ENCODE assay signal across 26 cellular contexts in genomic region chr7:66301249-66301648, GRCh38.
"Had no signal": no experiment of that assay in that cellular context is flagged by ENCODE, and none has a peak within 500 bp of the region (broad histone marks: within the 10 kb centered on the region; RNA-seq: fewer than 3 reads in every experiment).

No MANE protein-coding gene starts in this region.

- FAIRE-seq: bronchial epithelial cell, frontal cortex, pancreas, urothelium cell line had no signal

- H3K27me3 Mint-ChIP-seq: activated CD4-positive, alpha-beta T cell treated with anti-CD3 and anti-CD28 coated beads, Interleukin-2, amount 10 ng/mL, durations not matched to agents 24 days and 14 days; activated T-helper 17 cell treated with anti-CD3 and anti-CD28 coated beads, Interleukin-2, amount 50 U/mL, for 72 hours; dendritic cell treated with granulocyte-macrophage colony-stimulating factor and Interleukin-4, amounts not matched to agents 40 ng/mL and 50 ng/mL, for 4 days; naive B cell had no signal

- H3K4me3 ChIP-seq: esophagus muscularis mucosa, pancreas, psoas muscle, spleen, transverse colon had no signal

- H3K4me1 ChIP-seq: psoas muscle had no signal

- H3K27ac Mint-ChIP-seq: activated CD4-positive, alpha-beta memory T cell treated with anti-CD3 and anti-CD28 coated beads for 36 hours; activated CD4-positive, alpha-beta T cell treated with anti-CD3 and anti-CD28 coated beads, Interleukin-2, amount 10 ng/mL, durations not matched to agents 24 days and 14 days; activated T-helper 17 cell treated with anti-CD3 and anti-CD28 coated beads, Interleukin-2, amount 50 U/mL, for 72 hours; dendritic cell treated with granulocyte-macrophage colony-stimulating factor and Interleukin-4, amounts not matched to agents 40 ng/mL and 50 ng/mL, for 4 days; T-helper 17 cell had no signal

- DNase-seq: activated CD4-positive, alpha-beta memory T cell treated with anti-CD3 and anti-CD28 coated beads for 36 hours; activated CD4-positive, CD25-positive, alpha-beta regulatory T cell treated with anti-CD3 and anti-CD28 coated beads, Interleukin-2, amount 50 U/mL, for 72 hours; activated CD8-positive, alpha-beta memory T cell treated with anti-CD3 and anti-CD28 coated beads, Interleukin-2, amount 50 U/mL, for 4 hours; activated gamma-delta T cell treated with Interleukin-2 at 50 U/mL for 16 hours; activated naive CD4-positive, alpha-beta T cell treated with anti-CD3 and anti-CD28 coated beads, Interleukin-2, amount 50 U/mL, for 16 hours; activated T-cell treated with anti-CD3 and anti-CD28 coated beads, Interleukin-2, amount 50 U/mL, for 1 hour; amygdala; kidney glomerular epithelial cell; naive B cell; nucleus accumbens; pancreas; psoas muscle; spleen; stimulated activated naive CD4-positive, alpha-beta T cell treated with Interleukin-2 at 50 U/mL for 16 hours; T-helper 17 cell; T1000; transverse colon; WERI-Rb-1 had no signal

- H3K4me3 Mint-ChIP-seq: activated CD4-positive, alpha-beta memory T cell treated with anti-CD3 and anti-CD28 coated beads for 36 hours; activated CD4-positive, alpha-beta T cell treated with anti-CD3 and anti-CD28 coated beads, Interleukin-2, amount 10 ng/mL, durations not matched to agents 24 days and 14 days; activated T-helper 17 cell treated with anti-CD3 and anti-CD28 coated beads, Interleukin-2, amount 50 U/mL, for 72 hours; central memory CD8-positive, alpha-beta T cell; dendritic cell treated with granulocyte-macrophage colony-stimulating factor and Interleukin-4, amounts not matched to agents 40 ng/mL and 50 ng/mL, for 4 days; naive B cell; T-helper 17 cell had no signal

- H3K36me3 ChIP-seq: esophagus muscularis mucosa, pancreas, spleen, transverse colon, WERI-Rb-1 had no signal

- H3K9me3 ChIP-seq: pancreas had no signal

- H3K27me3 ChIP-seq: esophagus muscularis mucosa, pancreas, spleen, transverse colon had no signal

- H3K4me1 Mint-ChIP-seq: activated CD4-positive, alpha-beta T cell treated with anti-CD3 and anti-CD28 coated beads, Interleukin-2, amount 10 ng/mL, durations not matched to agents 24 days and 14 days; activated T-helper 17 cell treated with anti-CD3 and anti-CD28 coated beads, Interleukin-2, amount 50 U/mL, for 72 hours; central memory CD8-positive, alpha-beta T cell; T-helper 17 cell had no signal

- H3K27ac ChIP-seq: esophagus muscularis mucosa, pancreas, psoas muscle, transverse colon, WERI-Rb-1 had no signal
